Comparison of ENCODE assay signal across 18 cellular contexts in the genomic region with DNA sequence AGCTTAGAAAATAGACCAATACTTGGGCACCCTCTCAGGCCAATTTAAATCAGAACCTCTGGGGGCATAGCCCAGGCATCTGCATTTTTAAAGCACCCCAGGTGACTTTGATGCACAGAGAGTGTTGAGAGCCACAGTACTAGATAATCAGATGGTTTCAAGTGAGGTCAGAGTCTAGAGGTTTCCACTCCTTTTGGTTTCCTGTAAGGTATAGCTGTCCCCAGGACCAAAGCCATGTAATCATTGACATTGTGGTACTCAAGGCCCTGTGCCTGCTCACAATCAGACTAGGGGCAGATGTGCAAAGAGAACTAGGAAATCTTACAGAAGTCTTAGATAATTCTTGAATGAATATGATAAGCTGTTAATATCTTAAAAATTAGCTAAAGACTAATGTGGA. TPM values are rescaled to one million over a fixed set of nuclear protein-coding genes. Genes with fewer than 3 reads are reported as not detected.
DNase-seq lines count a peak whose midpoint lies in the region; ATAC-seq and TF ChIP-seq lines count a peak whose summit lies in the region.
"Had no signal": no experiment of that assay in that cellular context is flagged by ENCODE, and none has a peak within 500 bp of the region (broad histone marks: within the 10 kb centered on the region; RNA-seq: fewer than 3 reads in every experiment).

No MANE protein-coding gene starts in this region.

- H3K27ac ChIP-seq in dorsolateral prefrontal cortex, result no peak overlapping the region
- H3K27ac ChIP-seq: Peyer's patch, upper lobe of right lung had no signal

- ATAC-seq in GM18508 (IDR thresholded peaks at IDR 0.05; ENCODE audit: insufficient read depth, unreplicated experiment) (peak; percentile 98), GM21381 (IDR thresholded peaks at IDR 0.05; ENCODE audit: unreplicated experiment) (peak; percentile 98), HG02938 (IDR thresholded peaks at IDR 0.05; ENCODE audit: unreplicated experiment) (peak; percentile 96), HG03520 (IDR thresholded peaks at IDR 0.05; ENCODE audit: unreplicated experiment) (peak; percentile 75), omental fat pad (ENCODE audit: low FRiP score) (no peak), esophagus mucosa (no peak)
- ATAC-seq: upper lobe of right lung had no signal

- no peak for DNase-seq in activated T-cell treated with anti-CD3 and anti-CD28 coated beads, Interleukin-2, amount 50 U/mL, for 1 hour
- no peak for DNase-seq in dorsolateral prefrontal cortex
- DNase-seq in omental fat pad (ENCODE audit: low spot score), result no peak
- DNase-seq: activated CD4-positive, alpha-beta T cell treated with anti-CD3 and anti-CD28 coated beads for 1 hour; activated naive CD8-positive, alpha-beta T cell treated with anti-CD3 and anti-CD28 coated beads, Interleukin-2, amount 10 ng/mL, durations not matched to agents 7 days and 5 days; GF-D8; glutamatergic neuron; NCI-H1417; Peyer's patch; stimulated activated CD4-positive, alpha-beta T cell treated with anti-CD3 and anti-CD28 coated beads, Interleukin-1b, Interleukin-23, amount 100 ng/mL, for 48 hours; stimulated activated CD8-positive, alpha-beta memory T cell treated with anti-CD3 and anti-CD28 coated beads, Interleukin-4, amount 100 ng/mL, for 48 hours; upper lobe of right lung had no signal

- no peaks in the 10 kb centered on the region for H3K27me3 ChIP-seq in dorsolateral prefrontal cortex
- H3K27me3 ChIP-seq: Peyer's patch, upper lobe of right lung had no signal

- intact Hi-C loops in dorsolateral prefrontal cortex (cut with DNase I), result no loop called here

- H3K4me3 ChIP-seq in dorsolateral prefrontal cortex, result no peak overlapping the region
- H3K4me3 ChIP-seq: Peyer's patch, upper lobe of right lung had no signal

- TF ChIP-seq CTCF in dorsolateral prefrontal cortex (IDR thresholded peaks at IDR 0.05 in 54 of 56, conservative IDR thresholded peaks at IDR 0.05 in 2 of 56; ENCODE audit: low read depth in 1 of 56, partially characterized antibody in 56 of 56), result no peak
- no peak for TF ChIP-seq CTCF in omental fat pad (IDR thresholded peaks at IDR 0.05)

RNA-seq across cellular contexts. Expression of gene FILIP1, which starts 9.1 kb away (rescaled TPM):
- total RNA-seq in dorsolateral prefrontal cortex (10 to 100 TPM in 2 of 120 experiments, 1 to 10 TPM in 118; 1.6 to 12.2 (median 5.0) TPM), omental fat pad (10 to 100 TPM in 1 of 4 donors, 1 to 10 TPM in 3; 3.0 to 15.9 (median 5.7) TPM), esophagus mucosa (0.60 TPM)
- total RNA-seq: activated naive CD8-positive, alpha-beta T cell treated with anti-CD3 and anti-CD28 coated beads, Interleukin-2, amount 10 ng/mL, durations not matched to agents 7 days and 5 days; NCI-H460 had no signal

Comparison
In these comparisons a context has a peak if more than half of its experiments do, and no peak if none do; other contexts are left out.
1. ATAC-seq: peak in GM18508 (single experiment), GM21381 (single experiment), HG02938 (single experiment) and HG03520 (single experiment); none in omental fat pad (single experiment) and esophagus mucosa (single experiment).